ENCODE assay signal across 10 cellular contexts in genomic region chr11:27001143-27001725, GRCh38. TPM values are rescaled to one million over a fixed set of nuclear protein-coding genes. Genes with fewer than 3 reads are reported as not detected.
"Had no signal": no experiment of that assay in that cellular context is flagged by ENCODE, and none has a peak within 500 bp of the region (broad histone marks: within the 10 kb centered on the region; RNA-seq: fewer than 3 reads in every experiment).

No MANE protein-coding gene starts in this region.

RNA-seq across cellular contexts. Expression of gene FIBIN, which starts 7.3 kb away (rescaled TPM):
- total RNA-seq: dermis microvascular lymphatic vessel endothelial cell; endodermal cell; endothelial cell of umbilical vein; glomerular endothelial cell; naive thymus-derived CD8-positive, alpha-beta T cell had no signal
- polyA plus RNA-seq: endothelial cell of umbilical vein; naive thymus-derived CD8-positive, alpha-beta T cell; neural cell had no signal

RNA-seq across cellular contexts. Expression of gene BBOX1, which starts 39.4 kb away (rescaled TPM):
- total RNA-seq: cardiac septum; colonic mucosa; dermis microvascular lymphatic vessel endothelial cell; endodermal cell; endothelial cell of umbilical vein; glomerular endothelial cell; mucosa of descending colon; naive thymus-derived CD8-positive, alpha-beta T cell had no signal
- polyA plus RNA-seq: endothelial cell of umbilical vein, heart left ventricle, neural cell had no signal
